ENCODE assay signal across 2 cellular contexts in the genomic region with DNA sequence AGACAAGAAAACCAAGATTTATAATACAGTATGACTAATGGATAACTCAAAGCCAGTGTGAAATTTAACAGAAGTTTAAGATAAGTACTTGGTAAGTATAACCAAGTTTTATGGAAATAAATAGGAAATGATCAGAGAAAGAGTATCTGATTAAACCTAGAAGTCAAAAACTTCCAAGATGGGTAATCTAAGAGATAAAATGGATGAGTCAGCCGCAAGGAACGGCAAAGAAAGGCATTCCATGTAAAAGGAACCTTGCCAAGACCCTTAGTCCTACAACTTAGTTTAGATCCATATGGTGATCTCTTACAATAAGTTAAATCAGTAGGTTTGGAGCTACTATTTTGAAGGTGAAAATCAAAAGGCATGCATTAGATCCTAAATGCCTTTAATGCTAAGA.
A peak's percentile ranks its signal among the peaks of the same experiment; 100 is the strongest.
TF ChIP-seq lines count a peak whose summit lies in the region.

No MANE protein-coding gene starts in this region.

TF ChIP-seq in SK-N-SH treated with all-trans-retinoic acid at 6 μM for 48 hours, 23 proteins besides CTCF, POLR2A, EP300 and RAD21:
- TF ChIP-seq, protein P1, sequence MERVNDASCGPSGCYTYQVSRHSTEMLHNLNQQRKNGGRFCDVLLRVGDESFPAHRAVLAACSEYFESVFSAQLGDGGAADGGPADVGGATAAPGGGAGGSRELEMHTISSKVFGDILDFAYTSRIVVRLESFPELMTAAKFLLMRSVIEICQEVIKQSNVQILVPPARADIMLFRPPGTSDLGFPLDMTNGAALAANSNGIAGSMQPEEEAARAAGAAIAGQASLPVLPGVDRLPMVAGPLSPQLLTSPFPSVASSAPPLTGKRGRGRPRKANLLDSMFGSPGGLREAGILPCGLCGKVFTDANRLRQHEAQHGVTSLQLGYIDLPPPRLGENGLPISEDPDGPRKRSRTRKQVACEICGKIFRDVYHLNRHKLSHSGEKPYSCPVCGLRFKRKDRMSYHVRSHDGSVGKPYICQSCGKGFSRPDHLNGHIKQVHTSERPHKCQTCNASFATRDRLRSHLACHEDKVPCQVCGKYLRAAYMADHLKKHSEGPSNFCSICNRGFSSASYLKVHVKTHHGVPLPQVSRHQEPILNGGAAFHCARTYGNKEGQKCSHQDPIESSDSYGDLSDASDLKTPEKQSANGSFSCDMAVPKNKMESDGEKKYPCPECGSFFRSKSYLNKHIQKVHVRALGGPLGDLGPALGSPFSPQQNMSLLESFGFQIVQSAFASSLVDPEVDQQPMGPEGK (CRISPR knock-in tag; IDR thresholded peaks at IDR 0.05; ENCODE audit: borderline replicate concordance), result no peak
- TF ChIP-seq, protein P2, sequence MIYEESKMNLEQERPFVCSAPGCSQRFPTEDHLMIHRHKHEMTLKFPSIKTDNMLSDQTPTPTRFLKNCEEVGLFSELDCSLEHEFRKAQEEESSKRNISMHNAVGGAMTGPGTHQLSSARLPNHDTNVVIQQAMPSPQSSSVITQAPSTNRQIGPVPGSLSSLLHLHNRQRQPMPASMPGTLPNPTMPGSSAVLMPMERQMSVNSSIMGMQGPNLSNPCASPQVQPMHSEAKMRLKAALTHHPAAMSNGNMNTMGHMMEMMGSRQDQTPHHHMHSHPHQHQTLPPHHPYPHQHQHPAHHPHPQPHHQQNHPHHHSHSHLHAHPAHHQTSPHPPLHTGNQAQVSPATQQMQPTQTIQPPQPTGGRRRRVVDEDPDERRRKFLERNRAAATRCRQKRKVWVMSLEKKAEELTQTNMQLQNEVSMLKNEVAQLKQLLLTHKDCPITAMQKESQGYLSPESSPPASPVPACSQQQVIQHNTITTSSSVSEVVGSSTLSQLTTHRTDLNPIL (CRISPR knock-in tag; IDR thresholded peaks at IDR 0.05; ENCODE audit: low read depth), result no peak
- TF ChIP-seq ZFP30 (CRISPR knock-in tag; IDR thresholded peaks at IDR 0.05) (0 out of 2 replicates have a peak, but pooled peaks have one; percentile 7), ZC3H10 (CRISPR knock-in tag; IDR thresholded peaks at IDR 0.05) (no peak), ARNTL (CRISPR knock-in tag; IDR thresholded peaks at IDR 0.05; ENCODE audit: borderline replicate concordance, low read depth) (no peak), SNAI2 (CRISPR knock-in tag; IDR thresholded peaks at IDR 0.05) (no peak), CSRNP3 (CRISPR knock-in tag; IDR thresholded peaks at IDR 0.05) (no peak), ISL1 (CRISPR knock-in tag; IDR thresholded peaks at IDR 0.05) (peak; percentile 82), PPARA (CRISPR knock-in tag; IDR thresholded peaks at IDR 0.05; ENCODE audit: borderline replicate concordance) (no peak)

TF ChIP-seq in HepG2, 621 proteins besides CTCF, POLR2A, EP300 and RAD21:
- TF ChIP-seq PAF1 (CRISPR knock-in tag; IDR thresholded peaks at IDR 0.05) (no peak), TGIF2 (CRISPR knock-in tag; IDR thresholded peaks at IDR 0.05) (no peak), ZNF276 (CRISPR knock-in tag; IDR thresholded peaks at IDR 0.05; ENCODE audit: low read depth) (no peak), ZNF572 (CRISPR knock-in tag; IDR thresholded peaks at IDR 0.05) (no peak), ATAD3A (CRISPR knock-in tag; IDR thresholded peaks at IDR 0.05) (no peak), ZKSCAN1 (IDR thresholded peaks at IDR 0.05; ENCODE audit: low read length) (no peak), MAF1 (CRISPR knock-in tag; IDR thresholded peaks at IDR 0.05; ENCODE audit: borderline replicate concordance) (no peak), ZNF160 (CRISPR knock-in tag; IDR thresholded peaks at IDR 0.05) (no peak)
